In the genomic region with DNA sequence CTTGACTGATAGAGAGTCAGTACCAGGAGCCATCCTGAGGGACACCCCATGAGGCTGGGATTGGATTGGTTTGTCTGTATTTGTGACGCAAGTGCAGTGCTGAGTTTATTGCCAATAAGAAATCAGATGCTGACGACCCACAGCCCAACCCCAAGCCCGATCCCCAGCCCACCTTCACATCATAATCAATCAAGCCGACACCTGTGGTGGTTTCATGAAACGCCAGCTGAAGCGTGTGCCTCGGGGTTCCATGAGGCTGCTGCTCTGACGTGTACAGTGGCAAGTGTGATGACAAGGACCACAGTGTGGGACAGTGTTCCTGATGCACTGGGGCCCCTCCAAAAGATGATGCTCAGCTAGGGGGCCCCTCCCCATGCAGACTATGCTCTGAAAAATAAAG, we compare ENCODE assay signal across 21 cellular contexts.
"Had no signal": no experiment of that assay in that cellular context is flagged by ENCODE, and none has a peak within 500 bp of the region (broad histone marks: within the 10 kb centered on the region; RNA-seq: fewer than 3 reads in every experiment).

No MANE protein-coding gene starts in this region.

- H3K9me3 Mint-ChIP-seq: effector memory CD8-positive, alpha-beta T cell; natural killer cell had no signal

- DNase-seq: cortex of kidney; effector memory CD8-positive, alpha-beta T cell; foreskin fibroblast; gastrocnemius medialis; natural killer cell; occipital lobe; pancreas; retina; stimulated activated CD4-positive, alpha-beta T cell treated with anti-CD3 and anti-CD28 coated beads, Interleukin-12 subunit alpha, Interleukin-12 subunit beta, amount 100 ng/mL, for 4 hours; stimulated activated CD4-positive, alpha-beta T cell treated with anti-CD3 and anti-CD28 coated beads, Interleukin-1b, Interleukin-23, amount 100 ng/mL, for 48 hours; stimulated activated CD4-positive, alpha-beta T cell treated with anti-CD3 and anti-CD28 coated beads, Interleukin-4, amount 100 ng/mL, for 1 hour; stimulated activated CD8-positive, alpha-beta memory T cell treated with anti-CD3 and anti-CD28 coated beads, Interleukin-4, amount 100 ng/mL, for 48 hours; stimulated activated naive CD4-positive, alpha-beta T cell; stimulated activated naive CD8-positive, alpha-beta T cell treated with anti-CD3 and anti-CD28 coated beads, Interleukin-15, amount 100 ng/mL, for 72 hours; tibial artery; upper lobe of right lung; uterus had no signal

- H3K4me1 ChIP-seq: gastrocnemius medialis, pancreas, tibial artery, upper lobe of right lung, uterus had no signal

- H3K27me3 ChIP-seq: pancreas, upper lobe of right lung, uterus had no signal

- H3K36me3 ChIP-seq: gastrocnemius medialis, pancreas, tibial artery, upper lobe of right lung, uterus had no signal

- H3K9me3 ChIP-seq: pancreas, upper lobe of right lung had no signal

- H3K27ac ChIP-seq: gastrocnemius medialis, pancreas, tibial artery, upper lobe of right lung, uterus had no signal

- H3K27ac Mint-ChIP-seq: effector memory CD8-positive, alpha-beta T cell; memory B cell; natural killer cell had no signal

- H3K4me3 Mint-ChIP-seq: effector memory CD8-positive, alpha-beta T cell; memory B cell; natural killer cell; stimulated activated naive CD8-positive, alpha-beta T cell treated with anti-CD3 and anti-CD28 coated beads, Interleukin-15, amount 100 ng/mL, for 72 hours had no signal

- ATAC-seq: effector memory CD8-positive, alpha-beta T cell; gastrocnemius medialis; natural killer cell; pancreas; sciatic nerve; stimulated activated naive CD8-positive, alpha-beta T cell treated with anti-CD3 and anti-CD28 coated beads, Interleukin-15, amount 100 ng/mL, for 72 hours; upper lobe of right lung had no signal

- H3K4me2 ChIP-seq: smooth muscle cell had no signal

- H3K4me1 Mint-ChIP-seq: memory B cell; natural killer cell; stimulated activated naive CD8-positive, alpha-beta T cell treated with anti-CD3 and anti-CD28 coated beads, Interleukin-15, amount 100 ng/mL, for 72 hours had no signal

- H3K4me3 ChIP-seq: gastrocnemius medialis, lung, pancreas, smooth muscle cell, tibial artery, upper lobe of right lung, uterus had no signal

- H3K36me3 Mint-ChIP-seq: natural killer cell had no signal
